Comparison of ENCODE assay signal across 1 cellular context in the genomic region with DNA sequence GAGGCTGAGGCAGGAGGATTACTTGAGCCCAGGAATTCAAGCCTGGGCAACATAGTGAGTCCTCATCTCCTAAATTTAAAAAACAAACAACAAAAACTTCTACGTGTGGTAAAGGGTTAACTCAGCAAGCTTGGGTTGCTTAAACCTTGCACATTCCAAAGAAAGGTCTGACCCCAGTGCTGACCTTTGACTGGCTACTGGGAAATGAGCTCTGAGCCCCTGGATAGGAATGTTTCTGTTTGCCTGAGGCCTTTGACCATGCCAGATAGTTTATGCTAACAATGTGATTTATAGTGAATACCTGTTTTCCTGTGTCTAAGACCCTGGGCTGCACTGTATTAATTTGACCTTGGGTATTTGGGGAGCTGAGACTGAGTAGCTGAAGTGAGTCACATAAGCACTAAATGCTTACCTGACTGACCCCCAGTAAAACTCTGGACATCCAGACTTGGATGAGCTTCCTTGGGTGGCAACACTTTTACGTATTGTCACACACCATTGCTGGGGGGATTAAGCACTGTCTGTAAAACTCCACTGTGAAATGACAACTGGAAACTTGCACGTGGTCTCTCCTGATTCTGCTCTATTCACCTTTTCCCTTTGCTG.
TF ChIP-seq lines count a peak whose summit lies in the region.

No MANE protein-coding gene starts in this region.

TF ChIP-seq in HepG2, 621 proteins besides CTCF, POLR2A, EP300 and RAD21 (continued from another document and continues in another):
- TF ChIP-seq, protein P1, sequence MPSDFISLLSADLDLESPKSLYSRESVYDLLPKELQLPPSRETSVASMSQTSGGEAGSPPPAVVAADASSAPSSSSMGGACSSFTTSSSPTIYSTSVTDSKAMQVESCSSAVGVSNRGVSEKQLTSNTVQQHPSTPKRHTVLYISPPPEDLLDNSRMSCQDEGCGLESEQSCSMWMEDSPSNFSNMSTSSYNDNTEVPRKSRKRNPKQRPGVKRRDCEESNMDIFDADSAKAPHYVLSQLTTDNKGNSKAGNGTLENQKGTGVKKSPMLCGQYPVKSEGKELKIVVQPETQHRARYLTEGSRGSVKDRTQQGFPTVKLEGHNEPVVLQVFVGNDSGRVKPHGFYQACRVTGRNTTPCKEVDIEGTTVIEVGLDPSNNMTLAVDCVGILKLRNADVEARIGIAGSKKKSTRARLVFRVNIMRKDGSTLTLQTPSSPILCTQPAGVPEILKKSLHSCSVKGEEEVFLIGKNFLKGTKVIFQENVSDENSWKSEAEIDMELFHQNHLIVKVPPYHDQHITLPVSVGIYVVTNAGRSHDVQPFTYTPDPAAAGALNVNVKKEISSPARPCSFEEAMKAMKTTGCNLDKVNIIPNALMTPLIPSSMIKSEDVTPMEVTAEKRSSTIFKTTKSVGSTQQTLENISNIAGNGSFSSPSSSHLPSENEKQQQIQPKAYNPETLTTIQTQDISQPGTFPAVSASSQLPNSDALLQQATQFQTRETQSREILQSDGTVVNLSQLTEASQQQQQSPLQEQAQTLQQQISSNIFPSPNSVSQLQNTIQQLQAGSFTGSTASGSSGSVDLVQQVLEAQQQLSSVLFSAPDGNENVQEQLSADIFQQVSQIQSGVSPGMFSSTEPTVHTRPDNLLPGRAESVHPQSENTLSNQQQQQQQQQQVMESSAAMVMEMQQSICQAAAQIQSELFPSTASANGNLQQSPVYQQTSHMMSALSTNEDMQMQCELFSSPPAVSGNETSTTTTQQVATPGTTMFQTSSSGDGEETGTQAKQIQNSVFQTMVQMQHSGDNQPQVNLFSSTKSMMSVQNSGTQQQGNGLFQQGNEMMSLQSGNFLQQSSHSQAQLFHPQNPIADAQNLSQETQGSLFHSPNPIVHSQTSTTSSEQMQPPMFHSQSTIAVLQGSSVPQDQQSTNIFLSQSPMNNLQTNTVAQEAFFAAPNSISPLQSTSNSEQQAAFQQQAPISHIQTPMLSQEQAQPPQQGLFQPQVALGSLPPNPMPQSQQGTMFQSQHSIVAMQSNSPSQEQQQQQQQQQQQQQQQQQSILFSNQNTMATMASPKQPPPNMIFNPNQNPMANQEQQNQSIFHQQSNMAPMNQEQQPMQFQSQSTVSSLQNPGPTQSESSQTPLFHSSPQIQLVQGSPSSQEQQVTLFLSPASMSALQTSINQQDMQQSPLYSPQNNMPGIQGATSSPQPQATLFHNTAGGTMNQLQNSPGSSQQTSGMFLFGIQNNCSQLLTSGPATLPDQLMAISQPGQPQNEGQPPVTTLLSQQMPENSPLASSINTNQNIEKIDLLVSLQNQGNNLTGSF (CRISPR knock-in tag; IDR thresholded peaks at IDR 0.05): no peak
- TF ChIP-seq, protein P2, sequence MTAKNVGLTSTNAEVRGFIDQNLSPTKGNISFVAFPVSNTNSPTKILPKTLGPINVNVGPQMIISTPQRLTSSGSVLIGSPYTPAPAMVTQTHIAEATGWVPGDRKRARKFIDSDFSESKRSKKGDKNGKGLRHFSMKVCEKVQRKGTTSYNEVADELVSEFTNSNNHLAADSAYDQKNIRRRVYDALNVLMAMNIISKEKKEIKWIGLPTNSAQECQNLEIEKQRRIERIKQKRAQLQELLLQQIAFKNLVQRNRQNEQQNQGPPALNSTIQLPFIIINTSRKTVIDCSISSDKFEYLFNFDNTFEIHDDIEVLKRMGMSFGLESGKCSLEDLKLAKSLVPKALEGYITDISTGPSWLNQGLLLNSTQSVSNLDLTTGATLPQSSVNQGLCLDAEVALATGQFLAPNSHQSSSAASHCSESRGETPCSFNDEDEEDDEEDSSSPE (CRISPR knock-in tag; IDR thresholded peaks at IDR 0.05): no peak
- TF ChIP-seq SRF (IDR thresholded peaks at IDR 0.05; ENCODE audit: low read depth, low read length) (no peak), ATF1 (CRISPR knock-in tag; IDR thresholded peaks at IDR 0.05) (peak; percentile 60), FOXA3 (CRISPR knock-in tag; IDR thresholded peaks at IDR 0.05) (peak; percentile 86), TEAD2 (CRISPR knock-in tag; IDR thresholded peaks at IDR 0.05) (no peak), ATF7-NPFF (CRISPR knock-in tag; IDR thresholded peaks at IDR 0.05; ENCODE audit: low read depth) (no peak), MTF1 (CRISPR knock-in tag; IDR thresholded peaks at IDR 0.05) (no peak), RCOR2 (CRISPR knock-in tag; IDR thresholded peaks at IDR 0.05) (peak; percentile 89), SIN3B (IDR thresholded peaks at IDR 0.05; ENCODE audit: low read length) (no peak), MTA1 (CRISPR knock-in tag; IDR thresholded peaks at IDR 0.05; ENCODE audit: borderline replicate concordance) (no peak), CREM (IDR thresholded peaks at IDR 0.05) (peak; percentile 82), CREM (CRISPR knock-in tag; IDR thresholded peaks at IDR 0.05) (no peak), ZNF337 (CRISPR knock-in tag; IDR thresholded peaks at IDR 0.05; ENCODE audit: borderline replicate concordance, low read depth) (no peak), KLF13 (CRISPR knock-in tag; IDR thresholded peaks at IDR 0.05) (no peak), ZNF772 (CRISPR knock-in tag; IDR thresholded peaks at IDR 0.05) (peak; percentile 72; the same call in 1 of the 2 replicates), GPN1 (CRISPR knock-in tag; IDR thresholded peaks at IDR 0.05; ENCODE audit: borderline replicate concordance) (no peak), MYC (CRISPR knock-in tag; IDR thresholded peaks at IDR 0.05; ENCODE audit: borderline replicate concordance) (peak; percentile 35; the same call in 1 of the 2 replicates), ZNF562 (CRISPR knock-in tag; IDR thresholded peaks at IDR 0.05; ENCODE audit: borderline replicate concordance) (no peak), FOXK1 (CRISPR knock-in tag; IDR thresholded peaks at IDR 0.05; ENCODE audit: borderline replicate concordance, low read depth) (peak; percentile 77; the same call in 1 of the 2 replicates), ZNF12 (CRISPR knock-in tag; IDR thresholded peaks at IDR 0.05) (no peak), ZNF776 (CRISPR knock-in tag; IDR thresholded peaks at IDR 0.05) (no peak), TP53 (CRISPR knock-in tag; conservative IDR thresholded peaks at IDR 0.05) (no peak)
- TF ChIP-seq, protein P3, sequence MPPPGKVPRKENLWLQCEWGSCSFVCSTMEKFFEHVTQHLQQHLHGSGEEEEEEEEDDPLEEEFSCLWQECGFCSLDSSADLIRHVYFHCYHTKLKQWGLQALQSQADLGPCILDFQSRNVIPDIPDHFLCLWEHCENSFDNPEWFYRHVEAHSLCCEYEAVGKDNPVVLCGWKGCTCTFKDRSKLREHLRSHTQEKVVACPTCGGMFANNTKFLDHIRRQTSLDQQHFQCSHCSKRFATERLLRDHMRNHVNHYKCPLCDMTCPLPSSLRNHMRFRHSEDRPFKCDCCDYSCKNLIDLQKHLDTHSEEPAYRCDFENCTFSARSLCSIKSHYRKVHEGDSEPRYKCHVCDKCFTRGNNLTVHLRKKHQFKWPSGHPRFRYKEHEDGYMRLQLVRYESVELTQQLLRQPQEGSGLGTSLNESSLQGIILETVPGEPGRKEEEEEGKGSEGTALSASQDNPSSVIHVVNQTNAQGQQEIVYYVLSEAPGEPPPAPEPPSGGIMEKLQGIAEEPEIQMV (CRISPR knock-in tag; IDR thresholded peaks at IDR 0.05; ENCODE audit: low read depth): no peak
- TF ChIP-seq, protein P4, sequence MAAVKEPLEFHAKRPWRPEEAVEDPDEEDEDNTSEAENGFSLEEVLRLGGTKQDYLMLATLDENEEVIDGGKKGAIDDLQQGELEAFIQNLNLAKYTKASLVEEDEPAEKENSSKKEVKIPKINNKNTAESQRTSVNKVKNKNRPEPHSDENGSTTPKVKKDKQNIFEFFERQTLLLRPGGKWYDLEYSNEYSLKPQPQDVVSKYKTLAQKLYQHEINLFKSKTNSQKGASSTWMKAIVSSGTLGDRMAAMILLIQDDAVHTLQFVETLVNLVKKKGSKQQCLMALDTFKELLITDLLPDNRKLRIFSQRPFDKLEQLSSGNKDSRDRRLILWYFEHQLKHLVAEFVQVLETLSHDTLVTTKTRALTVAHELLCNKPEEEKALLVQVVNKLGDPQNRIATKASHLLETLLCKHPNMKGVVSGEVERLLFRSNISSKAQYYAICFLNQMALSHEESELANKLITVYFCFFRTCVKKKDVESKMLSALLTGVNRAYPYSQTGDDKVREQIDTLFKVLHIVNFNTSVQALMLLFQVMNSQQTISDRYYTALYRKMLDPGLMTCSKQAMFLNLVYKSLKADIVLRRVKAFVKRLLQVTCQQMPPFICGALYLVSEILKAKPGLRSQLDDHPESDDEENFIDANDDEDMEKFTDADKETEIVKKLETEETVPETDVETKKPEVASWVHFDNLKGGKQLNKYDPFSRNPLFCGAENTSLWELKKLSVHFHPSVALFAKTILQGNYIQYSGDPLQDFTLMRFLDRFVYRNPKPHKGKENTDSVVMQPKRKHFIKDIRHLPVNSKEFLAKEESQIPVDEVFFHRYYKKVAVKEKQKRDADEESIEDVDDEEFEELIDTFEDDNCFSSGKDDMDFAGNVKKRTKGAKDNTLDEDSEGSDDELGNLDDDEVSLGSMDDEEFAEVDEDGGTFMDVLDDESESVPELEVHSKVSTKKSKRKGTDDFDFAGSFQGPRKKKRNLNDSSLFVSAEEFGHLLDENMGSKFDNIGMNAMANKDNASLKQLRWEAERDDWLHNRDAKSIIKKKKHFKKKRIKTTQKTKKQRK (IDR thresholded peaks at IDR 0.05; ENCODE audit: low read length): no peak
- TF ChIP-seq, protein P5, sequence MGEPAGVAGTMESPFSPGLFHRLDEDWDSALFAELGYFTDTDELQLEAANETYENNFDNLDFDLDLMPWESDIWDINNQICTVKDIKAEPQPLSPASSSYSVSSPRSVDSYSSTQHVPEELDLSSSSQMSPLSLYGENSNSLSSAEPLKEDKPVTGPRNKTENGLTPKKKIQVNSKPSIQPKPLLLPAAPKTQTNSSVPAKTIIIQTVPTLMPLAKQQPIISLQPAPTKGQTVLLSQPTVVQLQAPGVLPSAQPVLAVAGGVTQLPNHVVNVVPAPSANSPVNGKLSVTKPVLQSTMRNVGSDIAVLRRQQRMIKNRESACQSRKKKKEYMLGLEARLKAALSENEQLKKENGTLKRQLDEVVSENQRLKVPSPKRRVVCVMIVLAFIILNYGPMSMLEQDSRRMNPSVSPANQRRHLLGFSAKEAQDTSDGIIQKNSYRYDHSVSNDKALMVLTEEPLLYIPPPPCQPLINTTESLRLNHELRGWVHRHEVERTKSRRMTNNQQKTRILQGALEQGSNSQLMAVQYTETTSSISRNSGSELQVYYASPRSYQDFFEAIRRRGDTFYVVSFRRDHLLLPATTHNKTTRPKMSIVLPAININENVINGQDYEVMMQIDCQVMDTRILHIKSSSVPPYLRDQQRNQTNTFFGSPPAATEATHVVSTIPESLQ (CRISPR knock-in tag; conservative IDR thresholded peaks at IDR 0.05): no peak
- TF ChIP-seq, protein P6, sequence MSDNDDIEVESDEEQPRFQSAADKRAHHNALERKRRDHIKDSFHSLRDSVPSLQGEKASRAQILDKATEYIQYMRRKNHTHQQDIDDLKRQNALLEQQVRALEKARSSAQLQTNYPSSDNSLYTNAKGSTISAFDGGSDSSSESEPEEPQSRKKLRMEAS (IDR thresholded peaks at IDR 0.05): no peak; the same call in 1 of the 2 replicates
- TF ChIP-seq, protein P7, sequence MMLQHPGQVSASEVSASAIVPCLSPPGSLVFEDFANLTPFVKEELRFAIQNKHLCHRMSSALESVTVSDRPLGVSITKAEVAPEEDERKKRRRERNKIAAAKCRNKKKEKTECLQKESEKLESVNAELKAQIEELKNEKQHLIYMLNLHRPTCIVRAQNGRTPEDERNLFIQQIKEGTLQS (CRISPR knock-in tag; IDR thresholded peaks at IDR 0.05): peak; percentile 54; the same call in 1 of the 2 replicates
- TF ChIP-seq, protein P8, sequence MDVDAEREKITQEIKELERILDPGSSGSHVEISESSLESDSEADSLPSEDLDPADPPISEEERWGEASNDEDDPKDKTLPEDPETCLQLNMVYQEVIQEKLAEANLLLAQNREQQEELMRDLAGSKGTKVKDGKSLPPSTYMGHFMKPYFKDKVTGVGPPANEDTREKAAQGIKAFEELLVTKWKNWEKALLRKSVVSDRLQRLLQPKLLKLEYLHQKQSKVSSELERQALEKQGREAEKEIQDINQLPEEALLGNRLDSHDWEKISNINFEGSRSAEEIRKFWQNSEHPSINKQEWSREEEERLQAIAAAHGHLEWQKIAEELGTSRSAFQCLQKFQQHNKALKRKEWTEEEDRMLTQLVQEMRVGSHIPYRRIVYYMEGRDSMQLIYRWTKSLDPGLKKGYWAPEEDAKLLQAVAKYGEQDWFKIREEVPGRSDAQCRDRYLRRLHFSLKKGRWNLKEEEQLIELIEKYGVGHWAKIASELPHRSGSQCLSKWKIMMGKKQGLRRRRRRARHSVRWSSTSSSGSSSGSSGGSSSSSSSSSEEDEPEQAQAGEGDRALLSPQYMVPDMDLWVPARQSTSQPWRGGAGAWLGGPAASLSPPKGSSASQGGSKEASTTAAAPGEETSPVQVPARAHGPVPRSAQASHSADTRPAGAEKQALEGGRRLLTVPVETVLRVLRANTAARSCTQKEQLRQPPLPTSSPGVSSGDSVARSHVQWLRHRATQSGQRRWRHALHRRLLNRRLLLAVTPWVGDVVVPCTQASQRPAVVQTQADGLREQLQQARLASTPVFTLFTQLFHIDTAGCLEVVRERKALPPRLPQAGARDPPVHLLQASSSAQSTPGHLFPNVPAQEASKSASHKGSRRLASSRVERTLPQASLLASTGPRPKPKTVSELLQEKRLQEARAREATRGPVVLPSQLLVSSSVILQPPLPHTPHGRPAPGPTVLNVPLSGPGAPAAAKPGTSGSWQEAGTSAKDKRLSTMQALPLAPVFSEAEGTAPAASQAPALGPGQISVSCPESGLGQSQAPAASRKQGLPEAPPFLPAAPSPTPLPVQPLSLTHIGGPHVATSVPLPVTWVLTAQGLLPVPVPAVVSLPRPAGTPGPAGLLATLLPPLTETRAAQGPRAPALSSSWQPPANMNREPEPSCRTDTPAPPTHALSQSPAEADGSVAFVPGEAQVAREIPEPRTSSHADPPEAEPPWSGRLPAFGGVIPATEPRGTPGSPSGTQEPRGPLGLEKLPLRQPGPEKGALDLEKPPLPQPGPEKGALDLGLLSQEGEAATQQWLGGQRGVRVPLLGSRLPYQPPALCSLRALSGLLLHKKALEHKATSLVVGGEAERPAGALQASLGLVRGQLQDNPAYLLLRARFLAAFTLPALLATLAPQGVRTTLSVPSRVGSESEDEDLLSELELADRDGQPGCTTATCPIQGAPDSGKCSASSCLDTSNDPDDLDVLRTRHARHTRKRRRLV (CRISPR knock-in tag; IDR thresholded peaks at IDR 0.05): no peak; the same call in 1 of the 2 replicates
- TF ChIP-seq, protein P9, sequence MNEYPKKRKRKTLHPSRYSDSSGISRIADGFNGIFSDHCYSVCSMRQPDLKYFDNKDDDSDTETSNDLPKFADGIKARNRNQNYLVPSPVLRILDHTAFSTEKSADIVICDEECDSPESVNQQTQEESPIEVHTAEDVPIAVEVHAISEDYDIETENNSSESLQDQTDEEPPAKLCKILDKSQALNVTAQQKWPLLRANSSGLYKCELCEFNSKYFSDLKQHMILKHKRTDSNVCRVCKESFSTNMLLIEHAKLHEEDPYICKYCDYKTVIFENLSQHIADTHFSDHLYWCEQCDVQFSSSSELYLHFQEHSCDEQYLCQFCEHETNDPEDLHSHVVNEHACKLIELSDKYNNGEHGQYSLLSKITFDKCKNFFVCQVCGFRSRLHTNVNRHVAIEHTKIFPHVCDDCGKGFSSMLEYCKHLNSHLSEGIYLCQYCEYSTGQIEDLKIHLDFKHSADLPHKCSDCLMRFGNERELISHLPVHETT (CRISPR knock-in tag; conservative IDR thresholded peaks at IDR 0.05): no peak
- TF ChIP-seq, protein P10, sequence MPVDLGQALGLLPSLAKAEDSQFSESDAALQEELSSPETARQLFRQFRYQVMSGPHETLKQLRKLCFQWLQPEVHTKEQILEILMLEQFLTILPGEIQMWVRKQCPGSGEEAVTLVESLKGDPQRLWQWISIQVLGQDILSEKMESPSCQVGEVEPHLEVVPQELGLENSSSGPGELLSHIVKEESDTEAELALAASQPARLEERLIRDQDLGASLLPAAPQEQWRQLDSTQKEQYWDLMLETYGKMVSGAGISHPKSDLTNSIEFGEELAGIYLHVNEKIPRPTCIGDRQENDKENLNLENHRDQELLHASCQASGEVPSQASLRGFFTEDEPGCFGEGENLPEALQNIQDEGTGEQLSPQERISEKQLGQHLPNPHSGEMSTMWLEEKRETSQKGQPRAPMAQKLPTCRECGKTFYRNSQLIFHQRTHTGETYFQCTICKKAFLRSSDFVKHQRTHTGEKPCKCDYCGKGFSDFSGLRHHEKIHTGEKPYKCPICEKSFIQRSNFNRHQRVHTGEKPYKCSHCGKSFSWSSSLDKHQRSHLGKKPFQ (CRISPR knock-in tag; IDR thresholded peaks at IDR 0.05; ENCODE audit: insufficient replicate concordance): no peak
